13 cellular contexts compared by ENCODE assay signal in genomic region chr19:51447510-51447909, GRCh38. TPM values are rescaled to one million over a fixed set of nuclear protein-coding genes. Genes with fewer than 3 reads are reported as not detected.
"Had no signal": no experiment of that assay in that cellular context is flagged by ENCODE, and none has a peak within 500 bp of the region (broad histone marks: within the 10 kb centered on the region; RNA-seq: fewer than 3 reads in every experiment).

No MANE protein-coding gene starts in this region.

RNA-seq across cellular contexts. Expression of gene SIGLEC8, which starts 10.7 kb away (rescaled TPM):
- total RNA-seq: fibroblast of villous mesenchyme, lung microvascular endothelial cell had no signal
- polyA plus RNA-seq: heart right ventricle had no signal

RNA-seq across cellular contexts. Expression of gene SIGLEC10, which starts 30.1 kb away (rescaled TPM):
- total RNA-seq: fibroblast of villous mesenchyme, lung microvascular endothelial cell had no signal

RNA-seq across cellular contexts. Expression of gene CEACAM18, which starts 30.8 kb away (rescaled TPM):
- total RNA-seq: esophagus muscularis mucosa, fibroblast of villous mesenchyme, gastrocnemius medialis, heart right ventricle, liver, lung microvascular endothelial cell, omental fat pad, psoas muscle, right lobe of liver, subcutaneous adipose tissue, thoracic aorta, transverse colon, ureter had no signal
- polyA plus RNA-seq: heart right ventricle, liver, psoas muscle had no signal

RNA-seq across cellular contexts. Expression of gene SIGLEC12, which starts 54.1 kb away (rescaled TPM):
- total RNA-seq: fibroblast of villous mesenchyme, gastrocnemius medialis, lung microvascular endothelial cell, subcutaneous adipose tissue had no signal

RNA-seq across cellular contexts. Expression of gene C19orf84, which starts 57.1 kb away (rescaled TPM):
- total RNA-seq: esophagus muscularis mucosa, fibroblast of villous mesenchyme, gastrocnemius medialis, heart right ventricle, lung microvascular endothelial cell, omental fat pad, psoas muscle, right lobe of liver, subcutaneous adipose tissue, transverse colon, ureter had no signal
- polyA plus RNA-seq: heart right ventricle, liver, psoas muscle had no signal
